In the genomic region with DNA sequence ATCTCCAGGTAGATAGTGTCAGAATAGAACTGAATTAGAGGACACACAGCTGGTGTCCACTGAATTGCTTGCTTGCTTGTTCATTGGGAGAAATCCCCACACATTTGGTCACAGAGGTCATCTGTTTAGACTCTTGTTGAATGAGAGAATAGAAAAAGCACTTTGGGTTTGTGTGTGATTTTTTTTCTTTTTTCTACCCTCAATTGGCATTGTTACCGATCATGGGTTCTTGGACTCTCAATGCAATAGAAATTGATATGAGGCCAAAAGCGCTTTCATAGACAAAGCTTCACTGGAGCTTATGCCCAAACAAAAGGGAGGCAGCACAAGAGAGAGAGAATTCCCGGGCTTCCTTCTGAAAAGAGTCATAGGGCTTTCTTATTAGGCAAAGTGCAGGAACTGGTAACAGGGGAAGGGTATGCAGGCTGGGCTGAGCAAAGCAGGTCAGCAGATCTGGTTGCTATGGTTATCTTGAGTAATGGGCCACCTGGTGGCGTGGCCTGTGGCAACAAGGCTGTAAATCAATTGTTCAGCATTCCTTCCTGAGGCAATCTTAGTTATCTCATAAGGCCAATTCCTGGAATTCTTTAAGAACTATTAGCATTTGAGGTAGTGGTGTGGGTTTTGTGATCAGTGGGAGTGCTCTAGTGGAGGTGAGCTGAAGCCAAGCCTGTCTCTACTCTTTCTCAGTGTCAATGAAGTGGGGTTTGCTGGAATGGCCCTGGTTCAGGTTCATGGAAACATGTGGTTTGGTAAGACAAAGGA, we compare ENCODE assay signal across 18 cellular contexts. TPM values are rescaled to one million over a fixed set of nuclear protein-coding genes. Genes with fewer than 3 reads are reported as not detected.
DNase-seq lines count a peak whose midpoint lies in the region; ATAC-seq, FAIRE-seq and TF ChIP-seq lines count a peak whose summit lies in the region.
"Had no signal": no experiment of that assay in that cellular context is flagged by ENCODE, and none has a peak within 500 bp of the region (broad histone marks: within the 10 kb centered on the region; RNA-seq: fewer than 3 reads in every experiment).

No MANE protein-coding gene starts in this region.

- intact Hi-C loops in endothelial cell of umbilical vein (cut with micrococcal nuclease): no loop called here

- POLR2A ChIA-PET in activated naive CD8-positive, alpha-beta T cell treated with anti-CD3 and anti-CD28 coated beads, Interleukin-2, amount 10 ng/mL, durations not matched to agents 7 days and 5 days (lab: Charles Lee): no interaction called here
- POLR2A ChIA-PET in endothelial cell of umbilical vein (lab: Charles Lee): no interaction called here

- H3K4me1 Mint-ChIP-seq in activated naive CD8-positive, alpha-beta T cell treated with anti-CD3 and anti-CD28 coated beads, Interleukin-2, amount 10 ng/mL, durations not matched to agents 7 days and 5 days: peaks cover 36% of the 10 kb centered on the region
- peaks cover 66% of the 10 kb centered on the region for H3K4me1 Mint-ChIP-seq in activated naive CD8-positive, alpha-beta T cell treated with anti-CD3 and anti-CD28 coated beads, Interleukin-2, amount 50 U/mL, for 24 hours

- no peak overlapping the region for H3K9ac ChIP-seq in endothelial cell of umbilical vein (replicated peaks; ENCODE audit: extremely low read depth, insufficient read depth, low read length)
- no peak overlapping the region for H3K9ac ChIP-seq in mesenchymal stem cell (ENCODE audit: low read length)

- H3K9me1 ChIP-seq in endothelial cell of umbilical vein (replicated peaks; ENCODE audit: control insufficient read depth, extremely low read depth, insufficient read depth, low read length): no peaks in the 10 kb centered on the region

- CTCF ChIA-PET in endothelial cell of umbilical vein (lab: Charles Lee): no interaction called here

- peaks cover 5% of the 10 kb centered on the region for H3K9me3 Mint-ChIP-seq in activated naive CD8-positive, alpha-beta T cell treated with anti-CD3 and anti-CD28 coated beads, Interleukin-2, amount 10 ng/mL, durations not matched to agents 7 days and 5 days
- peaks cover 10% of the 10 kb centered on the region for H3K9me3 Mint-ChIP-seq in activated naive CD8-positive, alpha-beta T cell treated with anti-CD3 and anti-CD28 coated beads, Interleukin-2, amount 50 U/mL, for 24 hours

- H3K79me2 ChIP-seq in endothelial cell of umbilical vein (ENCODE audit: control insufficient read depth, insufficient read depth, low read length): no peaks in the 10 kb centered on the region

- H3K23ac ChIP-seq in mesenchymal stem cell (ENCODE audit: low read length in 2 of 2): no peak overlapping the region

- H2BK120ac ChIP-seq in mesenchymal stem cell (ENCODE audit: low read depth, low read length): no peak overlapping the region

- no peak overlapping the region for H3K27ac ChIP-seq in endothelial cell of umbilical vein (ENCODE audit: insufficient read depth, low read depth, low read length)
- H3K27ac ChIP-seq in mesenchymal stem cell (ENCODE audit: low read length, poor library complexity, severe bottlenecking): peak overlapping the region; percentile 85
- H3K27ac ChIP-seq: foreskin keratinocyte, suprapubic skin had no signal

- no peaks in the 10 kb centered on the region for H3K4me1 ChIP-seq in endothelial cell of umbilical vein (ENCODE audit: control insufficient read depth, extremely low read depth, insufficient read depth, low read length)
- H3K4me1 ChIP-seq in mesenchymal stem cell (ENCODE audit: control insufficient read depth, insufficient read depth, low read depth, low read length): no peaks in the 10 kb centered on the region
- H3K4me1 ChIP-seq: foreskin keratinocyte, suprapubic skin had no signal

- H4K8ac ChIP-seq in mesenchymal stem cell (ENCODE audit: low read length): no peak overlapping the region

- H4K91ac ChIP-seq in mesenchymal stem cell (ENCODE audit: low read length): no peak overlapping the region

- no TSS peak for BruUV-seq in endothelial cell of umbilical vein (replicated peaks; lab: Mats Ljungman, UMichigan)

- H2BK15ac ChIP-seq in mesenchymal stem cell (ENCODE audit: low read depth, poor library complexity, severe bottlenecking): no peak overlapping the region

- ATAC-seq in activated naive CD8-positive, alpha-beta T cell treated with anti-CD3 and anti-CD28 coated beads, Interleukin-2, amount 10 ng/mL, durations not matched to agents 7 days and 5 days (ENCODE audit: low read depth): no peak
- ATAC-seq in activated naive CD8-positive, alpha-beta T cell treated with anti-CD3 and anti-CD28 coated beads, Interleukin-2, amount 50 U/mL, for 24 hours: no peak
- ATAC-seq: foreskin keratinocyte, left lung had no signal

- peak overlapping the region; percentile 58 for H2BK5ac ChIP-seq in mesenchymal stem cell (ENCODE audit: low read depth, low read length, poor library complexity, severe bottlenecking)

- H3K36me3 ChIP-seq in endothelial cell of umbilical vein (ENCODE audit: control insufficient read depth in 2 of 2, extremely low read depth in 1 of 2, insufficient read depth in 2 of 2, low read length in 2 of 2) (no peaks in the 10 kb centered on the region), mesenchymal stem cell (ENCODE audit: control insufficient read depth in 1 of 2, insufficient read depth in 2 of 2, low read depth in 1 of 2, low read length in 2 of 2) (no peaks in the 10 kb centered on the region)
- H3K36me3 ChIP-seq: spleen, suprapubic skin had no signal

- H3K27me3 ChIP-seq in endothelial cell of umbilical vein (ENCODE audit: control insufficient read depth in 2 of 2, insufficient read depth in 2 of 2, low read length in 2 of 2) (no peaks in the 10 kb centered on the region), mesenchymal stem cell (ENCODE audit: control insufficient read depth in 1 of 2, insufficient read depth in 1 of 2, low read length in 2 of 2) (peaks cover 0 to 6% of the 10 kb centered on the region in 2 experiments)
- H3K27me3 ChIP-seq: foreskin keratinocyte, left lung, suprapubic skin had no signal

- DNase-seq in activated naive CD8-positive, alpha-beta T cell treated with anti-CD3 and anti-CD28 coated beads, Interleukin-2, amount 10 ng/mL, durations not matched to agents 7 days and 5 days: no peak
- DNase-seq in activated naive CD8-positive, alpha-beta T cell treated with anti-CD3 and anti-CD28 coated beads, Interleukin-2, amount 50 U/mL, for 24 hours: no peak
- DNase-seq in endothelial cell of umbilical vein (ENCODE audit: low read depth, low spot score): no peak
- no peak for DNase-seq in mesenchymal stem cell
- DNase-seq in urothelium cell line (ENCODE audit: low spot score): peak; percentile 29
- DNase-seq in SK-N-DZ (ENCODE audit: low spot score): no peak
- no peak for DNase-seq in NCI-H1105 treated with DMSO at 0.1 percent for 48 hours (lab: John Stamatoyannopoulos, UW)
- no peak for DNase-seq in NCI-H187 treated with DMSO at 0.1 percent for 48 hours (lab: John Stamatoyannopoulos, UW)
- DNase-seq: 8988T; activated B cell treated with CpG ODN at 0.5 μM for 24 hours; CD8-positive, alpha-beta memory T cell; effector CD4-positive, alpha-beta T cell; HFFc6; left lung; NCI-H446 treated with DMSO at 0.1 percent for 48 hours; spleen had no signal

- H3K18ac ChIP-seq in mesenchymal stem cell (ENCODE audit: low read depth in 1 of 2, low read length in 2 of 2): no peak overlapping the region

- H4K20me1 ChIP-seq in endothelial cell of umbilical vein (replicated peaks; ENCODE audit: control insufficient read depth, extremely low read depth, insufficient read depth, low read length): no peaks in the 10 kb centered on the region

- H3K9me3 ChIP-seq in endothelial cell of umbilical vein (replicated peaks; ENCODE audit: control insufficient read depth, insufficient read depth, low read length) (no peaks in the 10 kb centered on the region), mesenchymal stem cell (ENCODE audit: control insufficient read depth, low read length) (peaks cover 28% of the 10 kb centered on the region)
- H3K9me3 ChIP-seq: suprapubic skin had no signal

- no peak overlapping the region for H2BK12ac ChIP-seq in mesenchymal stem cell (ENCODE audit: low read length in 2 of 2)

- H3K4me3 ChIP-seq in endothelial cell of umbilical vein (replicated peaks in 1 of 3; ENCODE audit: insufficient read depth in 1 of 3, low read depth in 1 of 3, low read length in 3 of 3): no peak overlapping the region
- H3K4me3 ChIP-seq in mesenchymal stem cell (ENCODE audit: insufficient read depth in 1 of 2, low read depth in 1 of 2, low read length in 2 of 2): no peak overlapping the region
- H3K4me3 ChIP-seq: left lung, spleen, suprapubic skin had no signal

- peak overlapping the region; percentile 85 for H3K27ac Mint-ChIP-seq in activated naive CD8-positive, alpha-beta T cell treated with anti-CD3 and anti-CD28 coated beads, Interleukin-2, amount 10 ng/mL, durations not matched to agents 7 days and 5 days
- H3K27ac Mint-ChIP-seq in activated naive CD8-positive, alpha-beta T cell treated with anti-CD3 and anti-CD28 coated beads, Interleukin-2, amount 50 U/mL, for 24 hours: no peak overlapping the region
- H3K27ac Mint-ChIP-seq: activated B cell treated with CpG ODN at 0.5 μM for 24 hours, HFFc6 had no signal

- H3K36me3 Mint-ChIP-seq in activated naive CD8-positive, alpha-beta T cell treated with anti-CD3 and anti-CD28 coated beads, Interleukin-2, amount 10 ng/mL, durations not matched to agents 7 days and 5 days: peaks cover 50% of the 10 kb centered on the region
- peaks cover 39% of the 10 kb centered on the region for H3K36me3 Mint-ChIP-seq in activated naive CD8-positive, alpha-beta T cell treated with anti-CD3 and anti-CD28 coated beads, Interleukin-2, amount 50 U/mL, for 24 hours (ENCODE audit: low read depth)

- no peak overlapping the region for H3K14ac ChIP-seq in mesenchymal stem cell (ENCODE audit: low read length in 2 of 2)

- H3K4ac ChIP-seq in mesenchymal stem cell (ENCODE audit: low read depth in 1 of 2, low read length in 2 of 2): no peak overlapping the region

- H2AFZ ChIP-seq in endothelial cell of umbilical vein (ENCODE audit: low read depth, low read length): no peak overlapping the region
- H2AFZ ChIP-seq in mesenchymal stem cell (ENCODE audit: low read depth, low read length): no peak overlapping the region

- H3K4me2 ChIP-seq in endothelial cell of umbilical vein (ENCODE audit: insufficient read depth, low read length): no peak overlapping the region
- no peak overlapping the region for H3K4me2 ChIP-seq in mesenchymal stem cell (ENCODE audit: low read length, poor library complexity, severe bottlenecking)

- dilution Hi-C loops in endothelial cell of umbilical vein (cut with MboI; ENCODE audit: extremely low pct_ligation_motif_present, low sequenced_read_pairs): no loop called here

- no peaks in the 10 kb centered on the region for H3K27me3 Mint-ChIP-seq in activated naive CD8-positive, alpha-beta T cell treated with anti-CD3 and anti-CD28 coated beads, Interleukin-2, amount 10 ng/mL, durations not matched to agents 7 days and 5 days
- no peaks in the 10 kb centered on the region for H3K27me3 Mint-ChIP-seq in activated naive CD8-positive, alpha-beta T cell treated with anti-CD3 and anti-CD28 coated beads, Interleukin-2, amount 50 U/mL, for 24 hours
- H3K27me3 Mint-ChIP-seq: activated B cell treated with CpG ODN at 0.5 μM for 24 hours had no signal

- no peak for TF ChIP-seq CTCF in endothelial cell of umbilical vein (IDR thresholded peaks at IDR 0.05; ENCODE audit: extremely low read depth in 1 of 2, insufficient read depth in 1 of 2, low read depth in 1 of 2, low read length in 2 of 2)

- 96% methylated on average over 3 of the region's 4 CpGs for WGBS in mesenchymal stem cell

- H3K79me1 ChIP-seq in mesenchymal stem cell (replicated peaks; ENCODE audit: low read length, poor library complexity, severe bottlenecking): peaks cover 6% of the 10 kb centered on the region

- no peak overlapping the region for H3K4me3 Mint-ChIP-seq in activated naive CD8-positive, alpha-beta T cell treated with anti-CD3 and anti-CD28 coated beads, Interleukin-2, amount 10 ng/mL, durations not matched to agents 7 days and 5 days
- H3K4me3 Mint-ChIP-seq in activated naive CD8-positive, alpha-beta T cell treated with anti-CD3 and anti-CD28 coated beads, Interleukin-2, amount 50 U/mL, for 24 hours: no peak overlapping the region
- H3K4me3 Mint-ChIP-seq: activated B cell treated with CpG ODN at 0.5 μM for 24 hours, HFFc6 had no signal

- no peak overlapping the region for H2AK5ac ChIP-seq in mesenchymal stem cell (ENCODE audit: low read length, severe bottlenecking)

- FAIRE-seq in endothelial cell of umbilical vein (lab: Jason Lieb, UNC) (peak; percentile 80), urothelium cell line (lab: Jason Lieb, UNC) (no peak)

- no peak for TF ChIP-seq POLR2A in endothelial cell of umbilical vein (IDR thresholded peaks at IDR 0.05; ENCODE audit: low read depth, low read length)

RNA-seq across cellular contexts. Expression of a gene that starts 5.3 kb away (rescaled TPM):
- 1 to 10 TPM in 1 of 2 experiments, under 1 TPM in 1; 0.97 to 1.1 TPM for total RNA-seq in activated naive CD8-positive, alpha-beta T cell treated with anti-CD3 and anti-CD28 coated beads, Interleukin-2, amount 10 ng/mL, durations not matched to agents 7 days and 5 days
- not detected in 2 replicates for total RNA-seq in endothelial cell of umbilical vein
- polyA plus RNA-seq in endothelial cell of umbilical vein: not detected in 2 replicates
- polyA plus RNA-seq in endothelial cell of umbilical vein (2011; cell fraction: cytosol; rRNA removed): not detected in 2 replicates
- not detected in 2 replicates for polyA plus RNA-seq in endothelial cell of umbilical vein (2011; cell fraction: nucleus; rRNA removed)
- polyA plus RNA-seq in endothelial cell of umbilical vein (2012): not detected in 2 replicates
- polyA minus RNA-seq in endothelial cell of umbilical vein: not detected in 2 replicates
- not detected for polyA minus RNA-seq in endothelial cell of umbilical vein (2011; cell fraction: cytosol; rRNA and poly(A)+ RNA removed)
- polyA minus RNA-seq in endothelial cell of umbilical vein (2011; cell fraction: nucleus; rRNA and poly(A)+ RNA removed): not detected in 2 replicates
- polyA plus RNA-seq in mesenchymal stem cell (2013, experiment 1 of 2): not detected
- not detected for polyA plus RNA-seq in mesenchymal stem cell (2013, experiment 2 of 2)
- not detected in 2 replicates for polyA plus RNA-seq in SK-N-DZ (2014; cell fraction: cytosol; rRNA removed)
- not detected in 2 replicates for polyA plus RNA-seq in SK-N-DZ (2014; cell fraction: nucleus; rRNA removed)
- total RNA-seq: foreskin keratinocyte, HFFc6 had no signal
- polyA plus RNA-seq: foreskin keratinocyte had no signal

RNA-seq across cellular contexts. Expression of a gene that starts 29.9 kb away (rescaled TPM):
- total RNA-seq in activated naive CD8-positive, alpha-beta T cell treated with anti-CD3 and anti-CD28 coated beads, Interleukin-2, amount 10 ng/mL, durations not matched to agents 7 days and 5 days: 1 to 10 TPM; 1.8 to 2.7 TPM
- not detected in 2 replicates for total RNA-seq in endothelial cell of umbilical vein
- not detected in 2 replicates for polyA plus RNA-seq in endothelial cell of umbilical vein
- not detected in 2 replicates for polyA plus RNA-seq in endothelial cell of umbilical vein (2011; cell fraction: cytosol; rRNA removed)
- polyA plus RNA-seq in endothelial cell of umbilical vein (2011; cell fraction: nucleus; rRNA removed): not detected in 2 replicates
- not detected in 2 replicates for polyA plus RNA-seq in endothelial cell of umbilical vein (2012)
- polyA minus RNA-seq in endothelial cell of umbilical vein: not detected in 2 replicates
- polyA minus RNA-seq in endothelial cell of umbilical vein (2011; cell fraction: cytosol; rRNA and poly(A)+ RNA removed): not detected
- not detected in 2 replicates for polyA minus RNA-seq in endothelial cell of umbilical vein (2011; cell fraction: nucleus; rRNA and poly(A)+ RNA removed)
- not detected for polyA plus RNA-seq in mesenchymal stem cell (2013, experiment 1 of 2)
- not detected for polyA plus RNA-seq in mesenchymal stem cell (2013, experiment 2 of 2)
- polyA plus RNA-seq in SK-N-DZ (2014; cell fraction: cytosol; rRNA removed): not detected in 2 replicates
- not detected in 2 replicates for polyA plus RNA-seq in SK-N-DZ (2014; cell fraction: nucleus; rRNA removed)
- total RNA-seq: foreskin keratinocyte, HFFc6 had no signal
- polyA plus RNA-seq: foreskin keratinocyte had no signal
